In genomic region chr16:789451-789850, GRCh38 we compare ENCODE assay signal across 11 cellular contexts. TPM values are rescaled to one million over a fixed set of nuclear protein-coding genes. Genes with fewer than 3 reads are reported as not detected.
DNase-seq lines count a peak whose midpoint lies in the region; ATAC-seq and TF ChIP-seq lines count a peak whose summit lies in the region.
"Had no signal": no experiment of that assay in that cellular context is flagged by ENCODE, and none has a peak within 500 bp of the region (broad histone marks: within the 10 kb centered on the region; RNA-seq: fewer than 3 reads in every experiment).

No MANE protein-coding gene starts in this region.

- intact Hi-C loops in activated CD8-positive, alpha-beta T cell treated with anti-CD3 and anti-CD28 coated beads for 36 hours (cut with micrococcal nuclease) = no loop called here
- intact Hi-C loops in sciatic nerve (cut with DNase I) (no loop called here), left colon (cut with DNase I, micrococcal nuclease) (no loop called here)

- no peaks in the 10 kb centered on the region for H3K27me3 Mint-ChIP-seq in stimulated activated naive CD8-positive, alpha-beta T cell treated with anti-CD3 and anti-CD28 coated beads, Interleukin-15, Interleukin-2, amounts not matched to agents 100 ng/mL and 50 ng/mL, for 24 hours
- H3K27me3 Mint-ChIP-seq in activated CD8-positive, alpha-beta T cell treated with anti-CD3 and anti-CD28 coated beads for 36 hours = no peaks in the 10 kb centered on the region

- DNase-seq in stimulated activated naive CD8-positive, alpha-beta T cell treated with anti-CD3 and anti-CD28 coated beads, Interleukin-15, Interleukin-2, amounts not matched to agents 100 U/mL and 50 U/mL, for 24 hours = no peak
- no peak for DNase-seq in activated CD8-positive, alpha-beta T cell treated with anti-CD3 and anti-CD28 coated beads for 36 hours
- DNase-seq in NCI-H1436 (lab: John Stamatoyannopoulos, UW) = no peak
- no peak for DNase-seq in sciatic nerve (ENCODE audit: low spot score)
- no peak for DNase-seq in left colon
- no peak for DNase-seq in DMS79 (lab: John Stamatoyannopoulos, UW)
- DNase-seq: islet precursor cell; NCI-H1694; stimulated activated CD4-positive, alpha-beta T cell treated with anti-CD3 and anti-CD28 coated beads, Interleukin-4, amount 100 ng/mL, for 24 hours had no signal

- H3K9me3 ChIP-seq in iPS-20b (ENCODE audit: insufficient read depth, low read depth, low read length) = no peaks in the 10 kb centered on the region

- H3K36me3 ChIP-seq in iPS-20b (ENCODE audit: insufficient read depth, low read depth, low read length) = peaks cover 40% of the 10 kb centered on the region

- POLR2A ChIA-PET in activated CD8-positive, alpha-beta T cell treated with anti-CD3 and anti-CD28 coated beads for 36 hours (lab: Charles Lee) = interaction anchor here (1.0 to 1.1 kb wide), 3 partner anchors 14 to 94 kb away, joined by 3 to 4 read pairs (median 3); no protein-coding TSS in a partner anchor

- no peak for TF ChIP-seq CTCF in activated CD8-positive, alpha-beta T cell treated with anti-CD3 and anti-CD28 coated beads for 36 hours (IDR thresholded peaks at IDR 0.05)

- H3K27ac ChIP-seq in iPS-20b (ENCODE audit: low read length) = no peak overlapping the region

- H3K4me1 Mint-ChIP-seq in stimulated activated naive CD8-positive, alpha-beta T cell treated with anti-CD3 and anti-CD28 coated beads, Interleukin-15, Interleukin-2, amounts not matched to agents 100 ng/mL and 50 ng/mL, for 24 hours (ENCODE audit: low read depth) = peaks cover 7% of the 10 kb centered on the region
- H3K4me1 Mint-ChIP-seq in activated CD8-positive, alpha-beta T cell treated with anti-CD3 and anti-CD28 coated beads for 36 hours (ENCODE audit: low read depth) = peaks cover 9% of the 10 kb centered on the region

- no peaks in the 10 kb centered on the region for H3K4me1 ChIP-seq in iPS-20b (ENCODE audit: insufficient read depth, low read length)

- H3K27ac Mint-ChIP-seq in stimulated activated naive CD8-positive, alpha-beta T cell treated with anti-CD3 and anti-CD28 coated beads, Interleukin-15, Interleukin-2, amounts not matched to agents 100 ng/mL and 50 ng/mL, for 24 hours = no peak overlapping the region
- no peak overlapping the region for H3K27ac Mint-ChIP-seq in activated CD8-positive, alpha-beta T cell treated with anti-CD3 and anti-CD28 coated beads for 36 hours

- peak overlapping the region; percentile 88; the same call in 1 of the 2 replicates for H3K9ac ChIP-seq in iPS-20b (ENCODE audit: low read depth, low read length)

- CTCF ChIA-PET in activated CD8-positive, alpha-beta T cell treated with anti-CD3 and anti-CD28 coated beads for 36 hours (lab: Charles Lee) = interaction anchor here (1.0 to 7.7 kb wide), 2 partner anchors 56 to 76 kb away, joined by 3 to 149 read pairs; partner anchors contain the start of gene METRN

- H3K27me3 ChIP-seq in iPS-20b (ENCODE audit: insufficient read depth, low read length) = no peaks in the 10 kb centered on the region

- H3K4me3 ChIP-seq in iPS-20b (ENCODE audit: low read length) = peak overlapping the region; percentile 87; the same call in 1 of the 2 replicates

- peak overlapping the region; percentile 62 for H3K4me3 Mint-ChIP-seq in stimulated activated naive CD8-positive, alpha-beta T cell treated with anti-CD3 and anti-CD28 coated beads, Interleukin-15, Interleukin-2, amounts not matched to agents 100 ng/mL and 50 ng/mL, for 24 hours
- H3K4me3 Mint-ChIP-seq in activated CD8-positive, alpha-beta T cell treated with anti-CD3 and anti-CD28 coated beads for 36 hours = peak overlapping the region; percentile 78

- H3K36me3 Mint-ChIP-seq in stimulated activated naive CD8-positive, alpha-beta T cell treated with anti-CD3 and anti-CD28 coated beads, Interleukin-15, Interleukin-2, amounts not matched to agents 100 ng/mL and 50 ng/mL, for 24 hours (ENCODE audit: low read depth) = peaks cover 10% of the 10 kb centered on the region
- peaks cover 19% of the 10 kb centered on the region for H3K36me3 Mint-ChIP-seq in activated CD8-positive, alpha-beta T cell treated with anti-CD3 and anti-CD28 coated beads for 36 hours (ENCODE audit: low read depth)

- H3K9me3 Mint-ChIP-seq in stimulated activated naive CD8-positive, alpha-beta T cell treated with anti-CD3 and anti-CD28 coated beads, Interleukin-15, Interleukin-2, amounts not matched to agents 100 ng/mL and 50 ng/mL, for 24 hours = no peaks in the 10 kb centered on the region
- no peaks in the 10 kb centered on the region for H3K9me3 Mint-ChIP-seq in activated CD8-positive, alpha-beta T cell treated with anti-CD3 and anti-CD28 coated beads for 36 hours

- no peak for ATAC-seq in stimulated activated naive CD8-positive, alpha-beta T cell treated with anti-CD3 and anti-CD28 coated beads, Interleukin-15, Interleukin-2, amounts not matched to agents 100 U/mL and 50 U/mL, for 24 hours
- no peak for ATAC-seq in activated CD8-positive, alpha-beta T cell treated with anti-CD3 and anti-CD28 coated beads for 36 hours
- ATAC-seq in sciatic nerve (no peak), left colon (no peak)

RNA-seq across cellular contexts. Expression of gene CHTF18, which starts 1.0 kb away (rescaled TPM):
- 100 to 1,000 TPM in 1 of 2 experiments, 10 to 100 TPM in 1; 95.6 to 115 TPM for total RNA-seq in activated CD8-positive, alpha-beta T cell treated with anti-CD3 and anti-CD28 coated beads for 36 hours
- total RNA-seq in sciatic nerve (18.9 TPM), left colon (10 to 100 TPM in 1 of 2 donors, 1 to 10 TPM in 1; 9.5 to 20.3 TPM)

RNA-seq across cellular contexts. Expression of gene RPUSD1, which starts 1.3 kb away (rescaled TPM):
- 10 to 100 TPM; 17.1 to 18.1 TPM for total RNA-seq in activated CD8-positive, alpha-beta T cell treated with anti-CD3 and anti-CD28 coated beads for 36 hours
- total RNA-seq in sciatic nerve = 11.4 TPM
- total RNA-seq in left colon = 10 to 100 TPM; 21.3 to 24.1 TPM

RNA-seq across cellular contexts. Expression of gene GNG13, which starts 11.1 kb away (rescaled TPM):
- total RNA-seq in activated CD8-positive, alpha-beta T cell treated with anti-CD3 and anti-CD28 coated beads for 36 hours = not detected
- total RNA-seq in sciatic nerve = not detected
- under 1 TPM; 0.40 to 0.53 TPM for total RNA-seq in left colon

RNA-seq across cellular contexts. Expression of gene MSLN, which starts 28.9 kb away (rescaled TPM):
- not detected for total RNA-seq in activated CD8-positive, alpha-beta T cell treated with anti-CD3 and anti-CD28 coated beads for 36 hours
- total RNA-seq in sciatic nerve (2.9 TPM), left colon (1 to 10 TPM; 6.4 to 7.0 TPM)

RNA-seq across cellular contexts. Expression of gene CIAO3, which starts 48.7 kb away (rescaled TPM):
- 10 to 100 TPM; 21.3 to 25.0 TPM for total RNA-seq in activated CD8-positive, alpha-beta T cell treated with anti-CD3 and anti-CD28 coated beads for 36 hours
- total RNA-seq in sciatic nerve = 26.9 TPM
- total RNA-seq in left colon = 10 to 100 TPM; 36.0 to 50.2 TPM
